1 cellular context compared by ENCODE assay signal in genomic region chr20:58407201-58407873, GRCh38.
TF ChIP-seq lines count a peak whose summit lies in the region.

No MANE protein-coding gene starts in this region.

TF ChIP-seq in K562, 482 proteins besides CTCF, POLR2A, EP300 and RAD21 (continued from another document):
- TF ChIP-seq MBD1 (CRISPR knock-in tag; IDR thresholded peaks at IDR 0.05) (no peak), SETDB1 (IDR thresholded peaks at IDR 0.05; ENCODE audit: low read length) (no peak), TEAD2 (tag; IDR thresholded peaks at IDR 0.05) (no peak), KHSRP (IDR thresholded peaks at IDR 0.05) (no peak), ZNF696 (CRISPR knock-in tag; conservative IDR thresholded peaks at IDR 0.05) (no peak), SUPT5H (IDR thresholded peaks at IDR 0.05) (no peak), RB1 (IDR thresholded peaks at IDR 0.05; ENCODE audit: low read depth) (no peak), ILK (tag; IDR thresholded peaks at IDR 0.05; ENCODE audit: borderline replicate concordance, low read depth) (no peak), FOXJ2 (tag; IDR thresholded peaks at IDR 0.05) (no peak), ZFPM2 (CRISPR knock-in tag; IDR thresholded peaks at IDR 0.05) (no peak), XRCC3 (IDR thresholded peaks at IDR 0.05) (no peak), ARHGAP35 (IDR thresholded peaks at IDR 0.05; ENCODE audit: partially characterized antibody) (no peak), ZNF431 (CRISPR knock-in tag; IDR thresholded peaks at IDR 0.05) (no peak), LARP7 (IDR thresholded peaks at IDR 0.05) (no peak), ZNF140 (CRISPR knock-in tag; IDR thresholded peaks at IDR 0.05) (no peak), SMARCA5 (IDR thresholded peaks at IDR 0.05) (0 out of 2 replicates have a peak, but pooled peaks have one; percentile 17), NR2C2 (CRISPR knock-in tag; IDR thresholded peaks at IDR 0.05) (no peak), NR2C2 (tag; IDR thresholded peaks at IDR 0.05) (no peak), ZNF23 (CRISPR knock-in tag; IDR thresholded peaks at IDR 0.05) (no peak), NFRKB (IDR thresholded peaks at IDR 0.05; ENCODE audit: low read depth) (no peak), KLF1 (tag; IDR thresholded peaks at IDR 0.05) (no peak), CEBPG (CRISPR knock-in tag; IDR thresholded peaks at IDR 0.05) (no peak), CEBPG (tag; conservative IDR thresholded peaks at IDR 0.05 in 1 of 2, IDR thresholded peaks at IDR 0.05 in 1 of 2) (no peak), MXD1 (CRISPR knock-in tag; IDR thresholded peaks at IDR 0.05; ENCODE audit: borderline replicate concordance, poor library complexity, severe bottlenecking) (no peak), ZNF24 (IDR thresholded peaks at IDR 0.05) (no peak), ZNF175 (CRISPR knock-in tag; IDR thresholded peaks at IDR 0.05; ENCODE audit: low read depth) (no peak), KLF13 (tag; IDR thresholded peaks at IDR 0.05; ENCODE audit: borderline replicate concordance, low read depth) (no peak), SMARCA4 (IDR thresholded peaks at IDR 0.05) (peak; percentile 64; the same call in 1 of the 2 replicates), ATF7 (IDR thresholded peaks at IDR 0.05) (no peak), ZNF639 (CRISPR knock-in tag; conservative IDR thresholded peaks at IDR 0.05 in 1 of 2, IDR thresholded peaks at IDR 0.05 in 1 of 2) (no peak), RHOXF2B (CRISPR knock-in tag; conservative IDR thresholded peaks at IDR 0.05) (no peak), POLR2H (tag; IDR thresholded peaks at IDR 0.05; ENCODE audit: low read depth) (no peak), RFX1 (IDR thresholded peaks at IDR 0.05) (no peak), CSDE1 (IDR thresholded peaks at IDR 0.05) (no peak), FOSL1 (tag; conservative IDR thresholded peaks at IDR 0.05) (peak; percentile 37; the same call in 1 of the 2 replicates), CCNT2 (IDR thresholded peaks at IDR 0.05; ENCODE audit: borderline replicate concordance, extremely low read depth, insufficient read length, low read depth, low read length) (no peak)
- TF ChIP-seq, protein P1, sequence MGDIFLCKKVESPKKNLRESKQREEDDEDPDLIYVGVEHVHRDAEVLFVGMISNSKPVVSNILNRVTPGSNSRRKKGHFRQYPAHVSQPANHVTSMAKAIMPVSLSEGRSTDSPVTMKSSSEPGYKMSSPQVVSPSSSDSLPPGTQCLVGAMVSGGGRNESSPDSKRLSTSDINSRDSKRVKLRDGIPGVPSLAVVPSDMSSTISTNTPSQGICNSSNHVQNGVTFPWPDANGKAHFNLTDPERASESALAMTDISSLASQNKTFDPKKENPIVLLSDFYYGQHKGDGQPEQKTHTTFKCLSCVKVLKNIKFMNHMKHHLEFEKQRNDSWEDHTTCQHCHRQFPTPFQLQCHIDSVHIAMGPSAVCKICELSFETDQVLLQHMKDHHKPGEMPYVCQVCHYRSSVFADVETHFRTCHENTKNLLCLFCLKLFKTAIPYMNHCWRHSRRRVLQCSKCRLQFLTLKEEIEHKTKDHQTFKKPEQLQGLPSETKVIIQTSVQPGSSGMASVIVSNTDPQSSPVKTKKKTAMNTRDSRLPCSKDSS (IDR thresholded peaks at IDR 0.05; ENCODE audit: low read depth, partially characterized antibody) = no peak
- TF ChIP-seq, protein P2, sequence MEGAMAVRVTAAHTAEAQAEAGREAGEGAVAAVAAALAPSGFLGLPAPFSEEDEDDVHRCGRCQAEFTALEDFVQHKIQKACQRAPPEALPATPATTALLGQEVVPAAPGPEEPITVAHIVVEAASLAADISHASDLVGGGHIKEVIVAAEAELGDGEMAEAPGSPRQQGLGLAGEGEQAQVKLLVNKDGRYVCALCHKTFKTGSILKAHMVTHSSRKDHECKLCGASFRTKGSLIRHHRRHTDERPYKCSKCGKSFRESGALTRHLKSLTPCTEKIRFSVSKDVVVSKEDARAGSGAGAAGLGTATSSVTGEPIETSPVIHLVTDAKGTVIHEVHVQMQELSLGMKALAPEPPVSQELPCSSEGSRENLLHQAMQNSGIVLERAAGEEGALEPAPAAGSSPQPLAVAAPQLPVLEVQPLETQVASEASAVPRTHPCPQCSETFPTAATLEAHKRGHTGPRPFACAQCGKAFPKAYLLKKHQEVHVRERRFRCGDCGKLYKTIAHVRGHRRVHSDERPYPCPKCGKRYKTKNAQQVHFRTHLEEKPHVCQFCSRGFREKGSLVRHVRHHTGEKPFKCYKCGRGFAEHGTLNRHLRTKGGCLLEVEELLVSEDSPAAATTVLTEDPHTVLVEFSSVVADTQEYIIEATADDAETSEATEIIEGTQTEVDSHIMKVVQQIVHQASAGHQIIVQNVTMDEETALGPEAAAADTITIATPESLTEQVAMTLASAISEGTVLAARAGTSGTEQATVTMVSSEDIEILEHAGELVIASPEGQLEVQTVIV (CRISPR knock-in tag; IDR thresholded peaks at IDR 0.05; ENCODE audit: borderline replicate concordance) = no peak
- TF ChIP-seq, protein P3, sequence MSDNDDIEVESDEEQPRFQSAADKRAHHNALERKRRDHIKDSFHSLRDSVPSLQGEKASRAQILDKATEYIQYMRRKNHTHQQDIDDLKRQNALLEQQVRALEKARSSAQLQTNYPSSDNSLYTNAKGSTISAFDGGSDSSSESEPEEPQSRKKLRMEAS (CRISPR knock-in tag; IDR thresholded peaks at IDR 0.05) = no peak
TF ChIP-seq in K562: peak in this region for 27.
